Comparison of ENCODE assay signal across 8 cellular contexts in the genomic region with DNA sequence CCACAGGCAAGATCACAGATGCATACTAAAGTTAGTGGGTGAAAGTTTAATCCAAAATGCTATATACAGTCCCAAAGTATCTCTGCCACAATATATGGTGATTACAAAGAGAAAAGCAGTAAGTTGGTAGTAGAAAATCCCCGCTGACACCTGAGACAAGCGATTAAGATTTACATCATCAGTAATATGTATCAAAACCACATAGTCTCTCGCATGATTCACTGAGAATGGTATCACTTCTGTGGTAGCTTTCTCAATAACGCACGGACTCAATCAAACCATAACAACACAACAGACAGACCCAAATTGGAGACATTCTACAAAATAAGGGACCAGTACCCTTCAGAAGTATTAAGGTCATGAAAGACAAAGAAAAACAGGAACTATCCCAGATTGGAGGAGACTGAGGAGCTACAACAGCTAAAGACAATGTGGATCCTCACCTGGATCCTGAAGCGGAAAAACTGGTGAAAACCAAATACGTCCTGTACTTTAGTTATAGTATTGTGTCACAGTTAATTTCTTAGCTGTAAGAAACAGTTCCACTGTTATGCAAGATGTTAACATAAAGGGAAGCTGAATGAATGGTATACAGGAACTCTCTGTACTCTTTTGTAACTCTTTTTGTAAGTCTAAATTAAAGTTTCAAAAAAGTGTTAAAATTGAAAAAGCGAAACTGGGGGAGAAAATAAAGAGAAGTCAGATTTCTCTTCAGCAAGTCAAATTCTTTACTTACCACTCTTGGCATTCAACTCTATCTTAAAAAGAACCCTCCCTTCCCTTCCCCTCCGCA. TPM values are rescaled to one million over a fixed set of nuclear protein-coding genes. Genes with fewer than 3 reads are reported as not detected.
DNase-seq lines count a peak whose midpoint lies in the region; ATAC-seq and TF ChIP-seq lines count a peak whose summit lies in the region.

No MANE protein-coding gene starts in this region.

- peaks cover 8% of the 10 kb centered on the region for H3K4me1 Mint-ChIP-seq in activated CD4-positive, alpha-beta memory T cell treated with anti-CD3 and anti-CD28 coated beads for 36 hours (ENCODE audit: low read depth)
- H3K4me1 Mint-ChIP-seq in activated CD4-positive, alpha-beta memory T cell treated with anti-CD3 and anti-CD28 coated beads, Interleukin-2, amount 10 ng/mL, durations not matched to agents 7 days and 5 days, result peaks cover 7% of the 10 kb centered on the region

- CTCF ChIA-PET in activated CD4-positive, alpha-beta memory T cell treated with anti-CD3 and anti-CD28 coated beads for 36 hours (lab: Charles Lee), result interaction anchor here (0.8 kb wide), 1 partner anchor 413 kb away, joined by 3 read pairs; no protein-coding TSS in a partner anchor
- CTCF ChIA-PET in activated CD4-positive, alpha-beta memory T cell treated with anti-CD3 and anti-CD28 coated beads, Interleukin-2, amount 10 ng/mL, durations not matched to agents 7 days and 5 days (lab: Charles Lee), result interaction anchor here (0.7 kb wide), 3 partner anchors 16 to 234 kb away, joined by 3 to 5 read pairs (median 3); partner anchors contain the start of genes ADCK1 and TMED8

- H3K27me3 Mint-ChIP-seq in activated CD4-positive, alpha-beta memory T cell treated with anti-CD3 and anti-CD28 coated beads for 36 hours, result no peaks in the 10 kb centered on the region
- no peaks in the 10 kb centered on the region for H3K27me3 Mint-ChIP-seq in activated CD4-positive, alpha-beta memory T cell treated with anti-CD3 and anti-CD28 coated beads, Interleukin-2, amount 10 ng/mL, durations not matched to agents 7 days and 5 days

- no peak overlapping the region for H2AFZ ChIP-seq in fibroblast of lung (ENCODE audit: low read length)

- peak overlapping the region; percentile 12 for H3K27ac Mint-ChIP-seq in activated CD4-positive, alpha-beta memory T cell treated with anti-CD3 and anti-CD28 coated beads for 36 hours
- no peak overlapping the region for H3K27ac Mint-ChIP-seq in activated CD4-positive, alpha-beta memory T cell treated with anti-CD3 and anti-CD28 coated beads, Interleukin-2, amount 10 ng/mL, durations not matched to agents 7 days and 5 days

- H4K20me1 ChIP-seq in fibroblast of lung (ENCODE audit: control insufficient read depth, extremely low read depth, insufficient read depth, low read length), result no peaks in the 10 kb centered on the region

- no peak overlapping the region for H3K9ac ChIP-seq in fibroblast of lung (ENCODE audit: insufficient read depth, low read length)

- H3K4me3 ChIP-seq in fibroblast of lung (replicated peaks in 1 of 4; ENCODE audit: control extremely low read depth in 1 of 4, insufficient read depth in 1 of 4, low read depth in 3 of 4, low read length in 4 of 4), result no peak overlapping the region

- H3K79me2 ChIP-seq in fibroblast of lung (ENCODE audit: control insufficient read depth, insufficient read depth, low read length), result no peaks in the 10 kb centered on the region

- TF ChIP-seq CTCF in fibroblast of lung (conservative IDR thresholded peaks at IDR 0.05 in 1 of 2, IDR thresholded peaks at IDR 0.05 in 1 of 2; ENCODE audit: low read depth in 1 of 2, low read length in 2 of 2), result no peak

- no peaks in the 10 kb centered on the region for H3K9me3 Mint-ChIP-seq in activated CD4-positive, alpha-beta memory T cell treated with anti-CD3 and anti-CD28 coated beads for 36 hours
- no peaks in the 10 kb centered on the region for H3K9me3 Mint-ChIP-seq in activated CD4-positive, alpha-beta memory T cell treated with anti-CD3 and anti-CD28 coated beads, Interleukin-2, amount 10 ng/mL, durations not matched to agents 7 days and 5 days

- peaks cover 14% of the 10 kb centered on the region for H3K36me3 Mint-ChIP-seq in activated CD4-positive, alpha-beta memory T cell treated with anti-CD3 and anti-CD28 coated beads for 36 hours
- H3K36me3 Mint-ChIP-seq in activated CD4-positive, alpha-beta memory T cell treated with anti-CD3 and anti-CD28 coated beads, Interleukin-2, amount 10 ng/mL, durations not matched to agents 7 days and 5 days (ENCODE audit: low read depth), result peaks cover 36% of the 10 kb centered on the region

- peaks cover 4% of the 10 kb centered on the region for H3K4me1 ChIP-seq in fibroblast of lung (ENCODE audit: control insufficient read depth, extremely low read depth, insufficient read depth, low read length)

- no peaks in the 10 kb centered on the region for H3K9me3 ChIP-seq in fibroblast of lung (ENCODE audit: control insufficient read depth, insufficient read depth, low read depth, low read length)

- no peaks in the 10 kb centered on the region for H3K27me3 ChIP-seq in fibroblast of lung (ENCODE audit: control insufficient read depth, insufficient read depth, low read length)

- POLR2A ChIA-PET in activated CD4-positive, alpha-beta memory T cell treated with anti-CD3 and anti-CD28 coated beads for 36 hours (lab: Charles Lee), result interaction anchor here (1.4 kb wide), 1 partner anchor 42 kb away, joined by 3 read pairs; no protein-coding TSS in a partner anchor
- POLR2A ChIA-PET in activated CD4-positive, alpha-beta memory T cell treated with anti-CD3 and anti-CD28 coated beads, Interleukin-2, amount 10 ng/mL, durations not matched to agents 7 days and 5 days (lab: Charles Lee), result no interaction called here

- DNase-seq in activated CD4-positive, alpha-beta memory T cell treated with anti-CD3 and anti-CD28 coated beads for 36 hours, result no peak
- no peak for DNase-seq in activated CD4-positive, alpha-beta memory T cell treated with anti-CD3 and anti-CD28 coated beads, Interleukin-2, amount 10 ng/mL, durations not matched to agents 7 days and 5 days
- DNase-seq in SIG-M5 (lab: John Stamatoyannopoulos, UW), result peak; percentile 74
- peak; percentile 28 to 64 for DNase-seq in fibroblast of lung (ENCODE audit: low read depth in 2 of 2)
- DNase-seq in stimulated activated naive CD8-positive, alpha-beta T cell treated with anti-CD3 and anti-CD28 coated beads, Interleukin-15, Interleukin-2, amounts not matched to agents 100 U/mL and 50 U/mL, for 24 hours, result no peak
- DNase-seq in DMS79 treated with DMSO at 0.1 percent for 48 hours (lab: John Stamatoyannopoulos, UW), result no peak
- no peak for DNase-seq in head of caudate nucleus
- no peak for DNase-seq in islet precursor cell

- no peak overlapping the region for H3K27ac ChIP-seq in fibroblast of lung (ENCODE audit: insufficient read depth, low read length)

- no peak overlapping the region for H3K4me3 Mint-ChIP-seq in activated CD4-positive, alpha-beta memory T cell treated with anti-CD3 and anti-CD28 coated beads for 36 hours
- H3K4me3 Mint-ChIP-seq in activated CD4-positive, alpha-beta memory T cell treated with anti-CD3 and anti-CD28 coated beads, Interleukin-2, amount 10 ng/mL, durations not matched to agents 7 days and 5 days, result no peak overlapping the region

- no peaks in the 10 kb centered on the region for H3K36me3 ChIP-seq in fibroblast of lung (ENCODE audit: control insufficient read depth, insufficient read depth, low read length)

- no peak overlapping the region for H3K4me2 ChIP-seq in fibroblast of lung (ENCODE audit: extremely low read depth, insufficient read depth, low read length)

- intact Hi-C loops in activated CD4-positive, alpha-beta memory T cell treated with anti-CD3 and anti-CD28 coated beads for 36 hours (cut with micrococcal nuclease), result loop anchor here (1.0 to 2.0 kb wide), 2 partner anchors 15 to 28 kb away; no protein-coding TSS in a partner anchor
- intact Hi-C loops in head of caudate nucleus (cut with DNase I), result no loop called here

- peak; percentile 69 for ATAC-seq in stimulated activated naive CD8-positive, alpha-beta T cell treated with anti-CD3 and anti-CD28 coated beads, Interleukin-15, Interleukin-2, amounts not matched to agents 100 U/mL and 50 U/mL, for 24 hours

RNA-seq across cellular contexts. Expression of gene SPTLC2, which starts 51.0 kb away (rescaled TPM):
- 10 to 100 TPM; 23.6 to 23.9 TPM for total RNA-seq in activated CD4-positive, alpha-beta memory T cell treated with anti-CD3 and anti-CD28 coated beads for 36 hours
- total RNA-seq in activated CD4-positive, alpha-beta memory T cell treated with anti-CD3 and anti-CD28 coated beads, Interleukin-2, amount 10 ng/mL, durations not matched to agents 7 days and 5 days, result 10 to 100 TPM; 40.6 to 43.2 TPM
- total RNA-seq in fibroblast of lung, result 16.9 and 22.8 TPM in 2 replicates
- 23.7 and 25.9 TPM in 2 replicates for polyA plus RNA-seq in fibroblast of lung
- 15.8 and 18.0 TPM in 2 replicates for polyA plus RNA-seq in fibroblast of lung (2012)
- polyA minus RNA-seq in fibroblast of lung (ENCODE audit: low replicate concordance), result 11.2 and 29.7 TPM in 2 replicates

Comparison
In these comparisons a context has a peak if more than half of its experiments do, and no peak if none do; other contexts are left out.
1. DNase-seq: peak in SIG-M5 (single experiment) and fibroblast of lung (2 of 2); none in activated CD4-positive, alpha-beta memory T cell treated with anti-CD3 and anti-CD28 coated beads for 36 hours (single experiment), activated CD4-positive, alpha-beta memory T cell treated with anti-CD3 and anti-CD28 coated beads, Interleukin-2, amount 10 ng/mL, durations not matched to agents 7 days and 5 days (single experiment), stimulated activated naive CD8-positive, alpha-beta T cell treated with anti-CD3 and anti-CD28 coated beads, Interleukin-15, Interleukin-2, amounts not matched to agents 100 U/mL and 50 U/mL, for 24 hours (single experiment), DMS79 treated with DMSO at 0.1 percent for 48 hours (single experiment), head of caudate nucleus (0 of 42) and islet precursor cell (single experiment).